Comparison of ENCODE assay signal across 9 cellular contexts in genomic region chr15:52790941-52791751, GRCh38. TPM values are rescaled to one million over a fixed set of nuclear protein-coding genes. Genes with fewer than 3 reads are reported as not detected.
DNase-seq lines count a peak whose midpoint lies in the region; ATAC-seq and TF ChIP-seq lines count a peak whose summit lies in the region.
"Had no signal": no experiment of that assay in that cellular context is flagged by ENCODE, and none has a peak within 500 bp of the region (broad histone marks: within the 10 kb centered on the region; RNA-seq: fewer than 3 reads in every experiment).

No MANE protein-coding gene starts in this region.

- H2AFZ ChIP-seq in fibroblast of lung (ENCODE audit: low read length): no peak overlapping the region

- peak overlapping the region; percentile 76 for H3K4me3 Mint-ChIP-seq in osteocyte (ENCODE audit: unreplicated experiment)

- H3K9ac ChIP-seq in fibroblast of lung (ENCODE audit: insufficient read depth, low read length): no peak overlapping the region

- H3F3A ChIP-seq in DOHH2 (ENCODE audit: control insufficient read depth, insufficient read depth): no peaks in the 10 kb centered on the region

- no TSS peak for BruUV-seq in Panc1 (replicated peaks; lab: Mats Ljungman, UMichigan)

- H3K27ac ChIP-seq in DOHH2 (ENCODE audit: low read depth, low read length) (no peak overlapping the region), Panc1 (ENCODE audit: low read length) (no peak overlapping the region), fibroblast of lung (ENCODE audit: insufficient read depth, low read length) (no peak overlapping the region)

- CTCF ChIA-PET in Panc1 (lab: Charles Lee): interaction anchor here (0.6 kb wide), 1 partner anchor 75 kb away, joined by 5 read pairs; no protein-coding TSS in a partner anchor

- H3K4me1 ChIP-seq in DOHH2 (ENCODE audit: control insufficient read depth, low read length) (peaks cover 20% of the 10 kb centered on the region), Panc1 (ENCODE audit: control insufficient read depth, insufficient read depth, low read length) (peaks cover 15% of the 10 kb centered on the region), fibroblast of lung (ENCODE audit: control insufficient read depth, extremely low read depth, insufficient read depth, low read length) (no peaks in the 10 kb centered on the region)

- H3K4me1 Mint-ChIP-seq in osteocyte (ENCODE audit: unreplicated experiment): peaks cover 4% of the 10 kb centered on the region

- WGBS in lower leg skin, 2 donors: 21 to 22% methylated on average over 50 of the region's 50 CpGs

- H3K4me3 ChIP-seq in DOHH2 (ENCODE audit: low read length) (peak overlapping the region; percentile 80), Panc1 (ENCODE audit: low read depth in 2 of 2, low read length in 2 of 2) (peak overlapping the region; percentile 54 to 70), fibroblast of lung (replicated peaks in 1 of 4; ENCODE audit: control extremely low read depth in 1 of 4, insufficient read depth in 1 of 4, low read depth in 3 of 4, low read length in 4 of 4) (peak overlapping the region in 2 of 4 experiments; percentile 6 to 34), lower leg skin (ENCODE audit: low read depth, poor library complexity, severe bottlenecking) (no peak overlapping the region)

- H3K9me3 ChIP-seq in DOHH2 (ENCODE audit: control insufficient read depth, insufficient read depth, low read length): no peaks in the 10 kb centered on the region
- H3K9me3 ChIP-seq in Panc1 (ENCODE audit: control insufficient read depth, insufficient read depth, low read depth, low read length): no peaks in the 10 kb centered on the region
- H3K9me3 ChIP-seq in fibroblast of lung (ENCODE audit: control insufficient read depth, insufficient read depth, low read depth, low read length): no peaks in the 10 kb centered on the region

- H3K79me2 ChIP-seq in DOHH2 (ENCODE audit: control insufficient read depth, low read length): no peaks in the 10 kb centered on the region
- no peaks in the 10 kb centered on the region for H3K79me2 ChIP-seq in fibroblast of lung (ENCODE audit: control insufficient read depth, insufficient read depth, low read length)

- no peak for TF ChIP-seq POLR2A in lower leg skin (IDR thresholded peaks at IDR 0.05)

- no peak overlapping the region for H3K27ac Mint-ChIP-seq in osteocyte (ENCODE audit: unreplicated experiment)

- H4K20me1 ChIP-seq in DOHH2 (ENCODE audit: control insufficient read depth, insufficient read depth, low read depth, low read length) (no peaks in the 10 kb centered on the region), fibroblast of lung (ENCODE audit: control insufficient read depth, extremely low read depth, insufficient read depth, low read length) (no peaks in the 10 kb centered on the region)

- TF ChIP-seq CTCF in DOHH2 (IDR thresholded peaks at IDR 0.05; ENCODE audit: low read depth, low read length, poor library complexity, severe bottlenecking) (no peak), Panc1 (IDR thresholded peaks at IDR 0.05) (peak; percentile 55; the same call in 1 of the 2 replicates), fibroblast of lung (conservative IDR thresholded peaks at IDR 0.05 in 1 of 2, IDR thresholded peaks at IDR 0.05 in 1 of 2; ENCODE audit: low read depth in 1 of 2, low read length in 2 of 2) (peak in 1 of 2 donors; percentile 1), osteocyte (IDR thresholded peaks at IDR 0.05) (no peak), lower leg skin (IDR thresholded peaks at IDR 0.05) (no peak)

- intact Hi-C loops in Panc1 (cut with micrococcal nuclease; ENCODE audit: unreplicated experiment) (no loop called here), lower leg skin (cut with DNase I; ENCODE audit: low total_unique reads) (no loop called here)

- H3K9me2 ChIP-seq in DOHH2 (replicated peaks; ENCODE audit: control insufficient read depth, low read length): no peaks in the 10 kb centered on the region

- peak overlapping the region; percentile 95 for H3K4me2 ChIP-seq in DOHH2 (ENCODE audit: low read length)
- peak overlapping the region; percentile 25 for H3K4me2 ChIP-seq in fibroblast of lung (ENCODE audit: extremely low read depth, insufficient read depth, low read length)

- in situ Hi-C loops in Panc1 (cut with HindIII; ENCODE audit: low pct_unique_long_range_greater_than_20kb, low sequenced_read_pairs): no loop called here

- H3K27me3 ChIP-seq in DOHH2 (ENCODE audit: control insufficient read depth, low read length): peaks cover 20% of the 10 kb centered on the region
- peaks cover 12% of the 10 kb centered on the region for H3K27me3 ChIP-seq in Panc1 (ENCODE audit: control insufficient read depth, insufficient read depth, low read length)
- peaks cover 75% of the 10 kb centered on the region for H3K27me3 ChIP-seq in fibroblast of lung (ENCODE audit: control insufficient read depth, insufficient read depth, low read length)

- H3K36me3 ChIP-seq in DOHH2 (ENCODE audit: control insufficient read depth, low read length) (no peaks in the 10 kb centered on the region), Panc1 (ENCODE audit: control insufficient read depth, insufficient read depth, low read length) (no peaks in the 10 kb centered on the region), fibroblast of lung (ENCODE audit: control insufficient read depth, insufficient read depth, low read length) (no peaks in the 10 kb centered on the region)

- POLR2A ChIA-PET in Panc1 (lab: Charles Lee): no interaction called here

- DNase-seq in Panc1 (ENCODE audit: low read depth, low spot score) (no peak), fibroblast of lung (ENCODE audit: low read depth in 2 of 2) (peak in 1 of 2 donors; percentile 17), osteocyte (ENCODE audit: extremely low spot score, unreplicated experiment) (no peak), DMS 273 (lab: John Stamatoyannopoulos, UW; ENCODE audit: unreplicated experiment) (no peak), lower leg skin (ENCODE audit: low spot score in 2 of 2) (no peak), NOMO-1 (lab: John Stamatoyannopoulos, UW; ENCODE audit: unreplicated experiment in 2 of 2) (no peak)
- DNase-seq: NCI-H748 treated with DMSO at 0.1 percent for 48 hours had no signal

- H3K9me3 Mint-ChIP-seq in osteocyte (ENCODE audit: unreplicated experiment): no peaks in the 10 kb centered on the region

- ATAC-seq in Panc1: no peak
- ATAC-seq in HG03025 (IDR thresholded peaks at IDR 0.05; ENCODE audit: low FRiP score, unreplicated experiment): no peak

- no peaks in the 10 kb centered on the region for H3K36me3 Mint-ChIP-seq in osteocyte (ENCODE audit: unreplicated experiment)

- peaks cover 38% of the 10 kb centered on the region for H3K27me3 Mint-ChIP-seq in osteocyte (ENCODE audit: unreplicated experiment)

RNA-seq across cellular contexts. Expression of gene ONECUT1, which starts 1.0 kb away (rescaled TPM):
- total RNA-seq in Panc1 (2021; ENCODE audit: unreplicated experiment) (0.18 TPM), fibroblast of lung (under 0.01 TPM in 1 of 2 replicates, not detected in the other), osteocyte (not detected in 2 replicates), lower leg skin (not detected)
- polyA plus RNA-seq in Panc1 (2012; ENCODE audit: insufficient read length): not detected
- polyA plus RNA-seq in fibroblast of lung: not detected in 2 replicates
- not detected in 2 replicates for polyA plus RNA-seq in fibroblast of lung (2012)
- not detected in 2 replicates for polyA minus RNA-seq in fibroblast of lung (ENCODE audit: low replicate concordance)
